ENCODE assay signal across 8 cellular contexts in genomic region chr19:10333758-10334339, GRCh38. TPM values are rescaled to one million over a fixed set of nuclear protein-coding genes. Genes with fewer than 3 reads are reported as not detected.
A peak's percentile ranks its signal among the peaks of the same experiment; 100 is the strongest.
DNase-seq lines count a peak whose midpoint lies in the region; ATAC-seq and TF ChIP-seq lines count a peak whose summit lies in the region.

No MANE protein-coding gene starts in this region.

- DNase-seq in activated CD8-positive, alpha-beta T cell treated with anti-CD3 and anti-CD28 coated beads for 36 hours: no peak
- no peak for DNase-seq in stimulated activated naive CD8-positive, alpha-beta T cell treated with anti-CD3 and anti-CD28 coated beads, Interleukin-15, amount 100 ng/mL, for 72 hours
- DNase-seq in amniotic stem cell (lab: John Stamatoyannopoulos, UW) (no peak), HCEC 1CT (no peak), dedifferentiated amniotic fluid mesenchymal stem cell (ENCODE audit: extremely low spot score) (no peak)

- peak overlapping the region; percentile 9 for H3K9ac ChIP-seq in iPS-15b (ENCODE audit: low read depth, low read length)

- peaks cover 17% of the 10 kb centered on the region for H3K36me3 ChIP-seq in iPS-15b (ENCODE audit: control insufficient read depth, insufficient read depth, low read length)

- H3K9me3 ChIP-seq in iPS-15b (ENCODE audit: control insufficient read depth, insufficient read depth, low read length): no peaks in the 10 kb centered on the region

- CTCF ChIA-PET in activated CD8-positive, alpha-beta T cell treated with anti-CD3 and anti-CD28 coated beads for 36 hours (lab: Charles Lee): interaction anchor here (1.0 to 2.4 kb wide), 7 partner anchors 11 to 105 kb away, joined by 3 to 9 read pairs (median 3); partner anchors contain the start of gene ICAM1

- H3K27me3 ChIP-seq in iPS-15b (ENCODE audit: control insufficient read depth, insufficient read depth, low read length): peaks cover 6% of the 10 kb centered on the region

- H3K4me3 Mint-ChIP-seq in activated CD8-positive, alpha-beta T cell treated with anti-CD3 and anti-CD28 coated beads for 36 hours: peak overlapping the region; percentile 97
- peak overlapping the region; percentile 88 to 92 for H3K4me3 Mint-ChIP-seq in stimulated activated naive CD8-positive, alpha-beta T cell treated with anti-CD3 and anti-CD28 coated beads, Interleukin-15, amount 100 ng/mL, for 72 hours

- no peaks in the 10 kb centered on the region for H3K27me3 Mint-ChIP-seq in activated CD8-positive, alpha-beta T cell treated with anti-CD3 and anti-CD28 coated beads for 36 hours
- H3K27me3 Mint-ChIP-seq in stimulated activated naive CD8-positive, alpha-beta T cell treated with anti-CD3 and anti-CD28 coated beads, Interleukin-15, amount 100 ng/mL, for 72 hours: no peaks in the 10 kb centered on the region

- POLR2A ChIA-PET in activated CD8-positive, alpha-beta T cell treated with anti-CD3 and anti-CD28 coated beads for 36 hours (lab: Charles Lee): interaction anchor here (0.8 to 3.5 kb wide), 13 partner anchors 9 to 84 kb away, joined by 3 to 30 read pairs (median 4); partner anchors contain the start of genes FDX2, ICAM1, ICAM5 and TYK2

- H3K4me1 ChIP-seq in iPS-15b (ENCODE audit: control insufficient read depth, insufficient read depth, low read length): peaks cover 3% of the 10 kb centered on the region

- peaks cover 44% of the 10 kb centered on the region for H3K4me1 Mint-ChIP-seq in activated CD8-positive, alpha-beta T cell treated with anti-CD3 and anti-CD28 coated beads for 36 hours (ENCODE audit: low read depth)
- peaks cover 80% of the 10 kb centered on the region for H3K4me1 Mint-ChIP-seq in stimulated activated naive CD8-positive, alpha-beta T cell treated with anti-CD3 and anti-CD28 coated beads, Interleukin-15, amount 100 ng/mL, for 72 hours

- peaks cover 46% of the 10 kb centered on the region for H3K36me3 Mint-ChIP-seq in activated CD8-positive, alpha-beta T cell treated with anti-CD3 and anti-CD28 coated beads for 36 hours (ENCODE audit: low read depth)

- no peaks in the 10 kb centered on the region for H3K9me3 Mint-ChIP-seq in activated CD8-positive, alpha-beta T cell treated with anti-CD3 and anti-CD28 coated beads for 36 hours
- H3K9me3 Mint-ChIP-seq in stimulated activated naive CD8-positive, alpha-beta T cell treated with anti-CD3 and anti-CD28 coated beads, Interleukin-15, amount 100 ng/mL, for 72 hours: no peaks in the 10 kb centered on the region

- H3K27ac Mint-ChIP-seq in activated CD8-positive, alpha-beta T cell treated with anti-CD3 and anti-CD28 coated beads for 36 hours: peak overlapping the region; percentile 98
- peak overlapping the region in 1 of 2 donors; percentile 97 for H3K27ac Mint-ChIP-seq in stimulated activated naive CD8-positive, alpha-beta T cell treated with anti-CD3 and anti-CD28 coated beads, Interleukin-15, amount 100 ng/mL, for 72 hours

- peak overlapping the region; percentile 85 for H3K27ac ChIP-seq in 22Rv1

- intact Hi-C loops in activated CD8-positive, alpha-beta T cell treated with anti-CD3 and anti-CD28 coated beads for 36 hours (cut with micrococcal nuclease): loop anchor here (10.0 kb wide), 1 partner anchor 51 kb away; the partner anchor contains the start of gene TYK2

- TF ChIP-seq CTCF in 22Rv1 (IDR thresholded peaks at IDR 0.05): no peak
- TF ChIP-seq CTCF in activated CD8-positive, alpha-beta T cell treated with anti-CD3 and anti-CD28 coated beads for 36 hours (IDR thresholded peaks at IDR 0.05): no peak

- ATAC-seq in GM21529 (IDR thresholded peaks at IDR 0.05; ENCODE audit: unreplicated experiment): peak; percentile 5
- peak; percentile 6 for ATAC-seq in activated CD8-positive, alpha-beta T cell treated with anti-CD3 and anti-CD28 coated beads for 36 hours
- ATAC-seq in stimulated activated naive CD8-positive, alpha-beta T cell treated with anti-CD3 and anti-CD28 coated beads, Interleukin-15, amount 100 ng/mL, for 72 hours: peak; percentile 26

- H3K4me3 ChIP-seq in iPS-15b (ENCODE audit: low read depth, low read length): peak overlapping the region; percentile 92

RNA-seq across cellular contexts. Expression of gene RAVER1, which starts 0.5 kb away (rescaled TPM):
- 100 to 1,000 TPM; 105 to 111 TPM for total RNA-seq in activated CD8-positive, alpha-beta T cell treated with anti-CD3 and anti-CD28 coated beads for 36 hours

RNA-seq across cellular contexts. Expression of gene ICAM3, which starts 5.6 kb away (rescaled TPM):
- 100 to 1,000 TPM; 106 to 107 TPM for total RNA-seq in activated CD8-positive, alpha-beta T cell treated with anti-CD3 and anti-CD28 coated beads for 36 hours

RNA-seq across cellular contexts. Expression of gene FDX2, which starts 18.0 kb away (rescaled TPM):
- 10 to 100 TPM in 1 of 2 experiments, 1 to 10 TPM in 1; 8.1 to 14.3 TPM for total RNA-seq in activated CD8-positive, alpha-beta T cell treated with anti-CD3 and anti-CD28 coated beads for 36 hours

RNA-seq across cellular contexts. Expression of gene ZGLP1, which starts 24.2 kb away (rescaled TPM):
- 1 to 10 TPM; 3.2 to 3.7 TPM for total RNA-seq in activated CD8-positive, alpha-beta T cell treated with anti-CD3 and anti-CD28 coated beads for 36 hours

RNA-seq across cellular contexts. Expression of gene ICAM5, which starts 44.1 kb away (rescaled TPM):
- 1 to 10 TPM; 5.0 to 5.3 TPM for total RNA-seq in activated CD8-positive, alpha-beta T cell treated with anti-CD3 and anti-CD28 coated beads for 36 hours
